21 cellular contexts compared by ENCODE assay signal in the genomic region with DNA sequence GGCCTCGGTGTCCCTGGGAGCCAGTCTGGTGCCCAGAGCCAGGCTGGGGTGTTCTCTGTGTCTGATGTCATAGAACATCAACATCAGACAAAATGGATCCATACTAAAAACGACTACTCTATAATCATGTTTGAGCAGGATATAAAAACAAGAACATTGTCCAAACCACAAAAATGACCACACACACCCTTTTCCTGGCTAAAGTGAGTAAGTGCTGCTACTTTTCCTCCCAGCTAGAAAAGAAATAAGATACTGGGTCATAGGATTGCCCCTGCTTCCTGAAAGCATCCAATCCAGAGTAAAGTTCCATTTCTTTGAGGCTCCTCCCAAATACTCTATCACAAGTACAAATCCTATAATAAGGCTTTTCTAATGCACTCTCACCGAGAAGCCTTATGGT. TPM values are rescaled to one million over a fixed set of nuclear protein-coding genes. Genes with fewer than 3 reads are reported as not detected.
DNase-seq lines count a peak whose midpoint lies in the region; ATAC-seq and TF ChIP-seq lines count a peak whose summit lies in the region.
"Had no signal": no experiment of that assay in that cellular context is flagged by ENCODE, and none has a peak within 500 bp of the region (broad histone marks: within the 10 kb centered on the region; RNA-seq: fewer than 3 reads in every experiment).

No MANE protein-coding gene starts in this region.

- DNase-seq in activated CD4-positive, alpha-beta T cell treated with anti-CD3 and anti-CD28 coated beads, Interleukin-2, amount 10 ng/mL, durations not matched to agents 24 days and 14 days: peak; percentile 43
- no peak for DNase-seq in activated CD4-positive, alpha-beta T cell treated with anti-CD3 and anti-CD28 coated beads, Interleukin-2, amount 50 U/mL, for 48 hours
- DNase-seq in adipocyte (ENCODE audit: low read depth) (peak; percentile 45), fibroblast of lung (ENCODE audit: low read depth in 2 of 2) (peak; percentile 63 to 68), NCI-H2196 (lab: John Stamatoyannopoulos, UW; ENCODE audit: unreplicated experiment) (no peak), GM13976 (ENCODE audit: low spot score) (no peak), HuH-7.5 (ENCODE audit: low spot score) (no peak)
- DNase-seq: 8988T; activated CD4-positive, alpha-beta T cell treated with anti-CD3 and anti-CD28 coated beads, Interleukin-2, amount 10 ng/mL, durations not matched to agents 7 days and 5 days; activated naive CD4-positive, alpha-beta T cell; body of pancreas; CD4-positive, alpha-beta memory T cell; DMS79; esophagus squamous epithelium; NCI-H1930; NCI-H510A; nephron progenitor cell; thyroid gland had no signal

- H3K9ac ChIP-seq in adipocyte (ENCODE audit: low read length): no peak overlapping the region
- no peak overlapping the region for H3K9ac ChIP-seq in fibroblast of lung (ENCODE audit: insufficient read depth, low read length)

- in situ Hi-C loops in GM13976 (cut with MboI; ENCODE audit: low sequenced_read_pairs, unreplicated experiment): no loop called here

- peak overlapping the region; percentile 8 for H3K4me2 ChIP-seq in fibroblast of lung (ENCODE audit: extremely low read depth, insufficient read depth, low read length)

- no peak overlapping the region for H3K27ac Mint-ChIP-seq in activated CD4-positive, alpha-beta T cell treated with anti-CD3 and anti-CD28 coated beads, Interleukin-2, amount 10 ng/mL, durations not matched to agents 24 days and 14 days
- H3K27ac Mint-ChIP-seq: activated CD4-positive, alpha-beta T cell treated with anti-CD3 and anti-CD28 coated beads, Interleukin-2, amount 10 ng/mL, durations not matched to agents 7 days and 5 days; nephron progenitor cell had no signal

- TF ChIP-seq CTCF in fibroblast of lung (conservative IDR thresholded peaks at IDR 0.05 in 1 of 2, IDR thresholded peaks at IDR 0.05 in 1 of 2; ENCODE audit: low read depth in 1 of 2, low read length in 2 of 2) (no peak), GM13976 (IDR thresholded peaks at IDR 0.05; ENCODE audit: borderline replicate concordance, control extremely low read depth, extremely low read depth, insufficient read depth, missing control alignments) (no peak)

- no peaks in the 10 kb centered on the region for H3K9me3 Mint-ChIP-seq in activated CD4-positive, alpha-beta T cell treated with anti-CD3 and anti-CD28 coated beads, Interleukin-2, amount 10 ng/mL, durations not matched to agents 24 days and 14 days
- H3K9me3 Mint-ChIP-seq: activated CD4-positive, alpha-beta T cell treated with anti-CD3 and anti-CD28 coated beads, Interleukin-2, amount 10 ng/mL, durations not matched to agents 7 days and 5 days; CD4-positive, alpha-beta memory T cell; nephron progenitor cell had no signal

- no peaks in the 10 kb centered on the region for H4K20me1 ChIP-seq in fibroblast of lung (ENCODE audit: control insufficient read depth, extremely low read depth, insufficient read depth, low read length)

- H3K27me3 ChIP-seq in adipocyte (replicated peaks; ENCODE audit: control insufficient read depth, insufficient read depth, low read length) (no peaks in the 10 kb centered on the region), fibroblast of lung (ENCODE audit: control insufficient read depth, insufficient read depth, low read length) (no peaks in the 10 kb centered on the region)
- H3K27me3 ChIP-seq: body of pancreas, esophagus squamous epithelium, thyroid gland had no signal

- H3K4me3 Mint-ChIP-seq in activated CD4-positive, alpha-beta T cell treated with anti-CD3 and anti-CD28 coated beads, Interleukin-2, amount 10 ng/mL, durations not matched to agents 24 days and 14 days: no peak overlapping the region
- H3K4me3 Mint-ChIP-seq: activated CD4-positive, alpha-beta T cell treated with anti-CD3 and anti-CD28 coated beads, Interleukin-2, amount 10 ng/mL, durations not matched to agents 7 days and 5 days; CD4-positive, alpha-beta memory T cell; nephron progenitor cell had no signal

- intact Hi-C loops in activated CD4-positive, alpha-beta T cell treated with anti-CD3 and anti-CD28 coated beads, Interleukin-2, amount 10 ng/mL, durations not matched to agents 24 days and 14 days (cut with micrococcal nuclease): no loop called here

- H3K4me3 ChIP-seq in adipocyte (ENCODE audit: low read length): no peak overlapping the region
- no peak overlapping the region for H3K4me3 ChIP-seq in fibroblast of lung (replicated peaks in 1 of 4; ENCODE audit: control extremely low read depth in 1 of 4, insufficient read depth in 1 of 4, low read depth in 3 of 4, low read length in 4 of 4)
- H3K4me3 ChIP-seq: body of pancreas, esophagus squamous epithelium, prostate gland, SK-N-MC, thyroid gland had no signal

- H3K27me3 Mint-ChIP-seq in activated CD4-positive, alpha-beta T cell treated with anti-CD3 and anti-CD28 coated beads, Interleukin-2, amount 10 ng/mL, durations not matched to agents 24 days and 14 days: no peaks in the 10 kb centered on the region
- H3K27me3 Mint-ChIP-seq: CD4-positive, alpha-beta memory T cell had no signal

- no peaks in the 10 kb centered on the region for H3K4me1 Mint-ChIP-seq in activated CD4-positive, alpha-beta T cell treated with anti-CD3 and anti-CD28 coated beads, Interleukin-2, amount 10 ng/mL, durations not matched to agents 24 days and 14 days
- H3K4me1 Mint-ChIP-seq: CD4-positive, alpha-beta memory T cell had no signal

- no peaks in the 10 kb centered on the region for H3K36me3 Mint-ChIP-seq in activated CD4-positive, alpha-beta T cell treated with anti-CD3 and anti-CD28 coated beads, Interleukin-2, amount 10 ng/mL, durations not matched to agents 24 days and 14 days (ENCODE audit: low read depth)
- H3K36me3 Mint-ChIP-seq: CD4-positive, alpha-beta memory T cell had no signal

- H3K79me2 ChIP-seq in fibroblast of lung (ENCODE audit: control insufficient read depth, insufficient read depth, low read length): no peaks in the 10 kb centered on the region

- H3K27ac ChIP-seq in fibroblast of lung (ENCODE audit: insufficient read depth, low read length): no peak overlapping the region
- H3K27ac ChIP-seq: body of pancreas, esophagus squamous epithelium, prostate gland, SK-N-MC, thyroid gland had no signal

- H3K36me3 ChIP-seq in adipocyte (ENCODE audit: control insufficient read depth, insufficient read depth, low read length, severe bottlenecking): no peaks in the 10 kb centered on the region
- no peaks in the 10 kb centered on the region for H3K36me3 ChIP-seq in fibroblast of lung (ENCODE audit: control insufficient read depth, insufficient read depth, low read length)
- H3K36me3 ChIP-seq: esophagus squamous epithelium, prostate gland, thyroid gland had no signal

- H3K4me1 ChIP-seq in adipocyte (ENCODE audit: control insufficient read depth, insufficient read depth, low read length) (peaks cover 35% of the 10 kb centered on the region), fibroblast of lung (ENCODE audit: control insufficient read depth, extremely low read depth, insufficient read depth, low read length) (peaks cover 12% of the 10 kb centered on the region)
- H3K4me1 ChIP-seq: prostate gland had no signal

- no peak for ATAC-seq in GM21619 (IDR thresholded peaks at IDR 0.05; ENCODE audit: unreplicated experiment)
- ATAC-seq: body of pancreas had no signal

- H3K9me3 ChIP-seq in adipocyte (ENCODE audit: control insufficient read depth, low read length): no peaks in the 10 kb centered on the region
- no peaks in the 10 kb centered on the region for H3K9me3 ChIP-seq in fibroblast of lung (ENCODE audit: control insufficient read depth, insufficient read depth, low read depth, low read length)
- H3K9me3 ChIP-seq: body of pancreas, esophagus squamous epithelium, prostate gland, thyroid gland had no signal

- no peak overlapping the region for H2AFZ ChIP-seq in fibroblast of lung (ENCODE audit: low read length)

RNA-seq across cellular contexts. Expression of a gene that starts 19.7 kb away (rescaled TPM):
- 164 and 166 TPM in 2 replicates for total RNA-seq in activated CD4-positive, alpha-beta T cell treated with anti-CD3 and anti-CD28 coated beads, Interleukin-2, amount 10 ng/mL, durations not matched to agents 24 days and 14 days
- 2.6 and 3.8 TPM in 2 replicates for total RNA-seq in fibroblast of lung
- 0.58 and 0.93 TPM in 2 replicates for polyA plus RNA-seq in fibroblast of lung
- 0.52 and 0.82 TPM in 2 replicates for polyA plus RNA-seq in fibroblast of lung (2012)
- polyA minus RNA-seq in fibroblast of lung (ENCODE audit: low replicate concordance): 1.4 TPM in 2 replicates

Comparison
In these comparisons a context has a peak if more than half of its experiments do, and no peak if none do; other contexts are left out.
1. DNase-seq: peak in activated CD4-positive, alpha-beta T cell treated with anti-CD3 and anti-CD28 coated beads, Interleukin-2, amount 10 ng/mL, durations not matched to agents 24 days and 14 days (single experiment), adipocyte (single experiment) and fibroblast of lung (2 of 2); none in activated CD4-positive, alpha-beta T cell treated with anti-CD3 and anti-CD28 coated beads, Interleukin-2, amount 50 U/mL, for 48 hours (0 of 2), NCI-H2196 (single experiment), GM13976 (single experiment) and HuH-7.5 (single experiment).
2. RNA of a gene that starts 19.7 kb away (total RNA-seq): 164 to 166 TPM in activated CD4-positive, alpha-beta T cell treated with anti-CD3 and anti-CD28 coated beads, Interleukin-2, amount 10 ng/mL, durations not matched to agents 24 days and 14 days; 2.6 to 3.8 TPM in fibroblast of lung; every median in the first group is over 10 times any median in the second.